8 cellular contexts compared by ENCODE assay signal in the genomic region with DNA sequence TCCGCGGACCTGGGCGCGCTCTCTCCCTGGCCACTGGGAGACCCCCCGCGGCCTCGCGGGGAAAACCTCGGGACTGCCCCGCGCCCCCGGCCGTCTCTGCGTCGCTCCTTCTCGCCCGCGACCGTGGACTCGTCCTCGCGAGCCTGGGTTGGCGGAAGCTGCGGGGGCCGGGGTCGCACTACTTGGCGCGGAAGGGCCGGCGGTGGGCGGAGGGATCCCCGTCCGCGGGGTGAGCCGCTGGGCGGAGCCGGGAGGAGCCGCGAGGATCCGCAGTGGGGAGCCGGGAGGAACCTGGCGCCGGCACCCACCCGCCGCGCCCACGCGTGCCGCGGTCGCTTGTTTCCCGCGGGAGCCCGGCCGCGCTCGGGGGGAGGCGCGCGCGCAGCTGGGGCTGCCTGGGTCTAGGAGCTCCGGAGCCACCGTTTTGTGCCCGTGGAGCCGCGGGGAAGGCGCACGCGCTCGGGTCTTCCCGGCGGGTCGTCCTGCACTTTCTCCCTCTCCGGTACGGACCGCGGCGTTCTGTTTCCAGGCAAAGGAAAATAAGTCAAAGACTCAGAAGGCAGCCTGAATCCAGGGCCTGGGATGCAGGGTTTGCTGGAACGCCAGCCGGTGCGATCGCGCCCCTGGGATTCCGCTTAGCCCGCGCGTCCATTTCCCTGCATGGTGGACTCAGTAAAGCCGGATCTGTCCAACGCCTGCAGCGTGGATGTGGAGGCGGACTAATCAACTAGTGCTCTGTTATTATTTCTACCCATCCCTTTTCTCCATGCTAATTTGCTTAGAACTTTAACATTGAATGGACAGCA. TPM values are rescaled to one million over a fixed set of nuclear protein-coding genes. Genes with fewer than 3 reads are reported as not detected.
DNase-seq lines count a peak whose midpoint lies in the region; ATAC-seq and TF ChIP-seq lines count a peak whose summit lies in the region.

No MANE protein-coding gene starts in this region.

- peak; percentile 93 for DNase-seq in DMS53 (lab: John Stamatoyannopoulos, UW)
- peak; percentile 74 for DNase-seq in HK-2 (ENCODE audit: unreplicated experiment)
- peak; percentile 77 for DNase-seq in RPMI7951 (ENCODE audit: low read depth)
- DNase-seq in activated naive CD4-positive, alpha-beta T cell treated with Interleukin-2 at 50 U/mL for 16 hours: peak; percentile 77
- peak; percentile 79 for DNase-seq in germinal center (ENCODE audit: low spot score)
- peak in 53 of 56 donors; percentile 4 to 89 (median 73) for DNase-seq in nucleus accumbens (lab: John Stamatoyannopoulos, UW)
- DNase-seq in suprapubic skin (ENCODE audit: low spot score in 2 of 2): peak; percentile 86 to 89

- no peaks in the 10 kb centered on the region for H3K9me3 ChIP-seq in suprapubic skin

- peaks cover 13% of the 10 kb centered on the region for H3K4me1 ChIP-seq in suprapubic skin

- H3K27me3 ChIP-seq in suprapubic skin: no peaks in the 10 kb centered on the region

- H3K36me3 ChIP-seq in suprapubic skin: no peaks in the 10 kb centered on the region

- no peak for TF ChIP-seq CTCF in suprapubic skin (IDR thresholded peaks at IDR 0.05)

- TF ChIP-seq EP300 in suprapubic skin (IDR thresholded peaks at IDR 0.05): no peak

- ATAC-seq in GM19455 (IDR thresholded peaks at IDR 0.05; ENCODE audit: unreplicated experiment): peak; percentile 45

- peak overlapping the region; percentile 99 for H3K27ac ChIP-seq in suprapubic skin

- WGBS in suprapubic skin: 0% methylated on average over 16 of the region's 91 CpGs

- TF ChIP-seq POLR2A in suprapubic skin (IDR thresholded peaks at IDR 0.05): peak in 1 of 2 donors; percentile 35

- H3K4me3 ChIP-seq in suprapubic skin: peak overlapping the region; percentile 80

RNA-seq across cellular contexts. Expression of gene KMT2C, which starts 28.7 kb away (rescaled TPM):
- total RNA-seq in RPMI7951 (2014; rRNA removed; shearing (Covaris generic)): 11.2 and 11.7 TPM in 2 replicates
- total RNA-seq in suprapubic skin: 100 to 1,000 TPM in 1 of 4 donors, 10 to 100 TPM in 3; 61.2 to 144 (median 93.3) TPM

Comparison
In these comparisons a context has a peak if more than half of its experiments do, and no peak if none do; other contexts are left out.
1. Peak in every context shown above with its lines: DNase-seq, ATAC-seq, H3K4me3 ChIP-seq and H3K27ac ChIP-seq.